In the genomic region with DNA sequence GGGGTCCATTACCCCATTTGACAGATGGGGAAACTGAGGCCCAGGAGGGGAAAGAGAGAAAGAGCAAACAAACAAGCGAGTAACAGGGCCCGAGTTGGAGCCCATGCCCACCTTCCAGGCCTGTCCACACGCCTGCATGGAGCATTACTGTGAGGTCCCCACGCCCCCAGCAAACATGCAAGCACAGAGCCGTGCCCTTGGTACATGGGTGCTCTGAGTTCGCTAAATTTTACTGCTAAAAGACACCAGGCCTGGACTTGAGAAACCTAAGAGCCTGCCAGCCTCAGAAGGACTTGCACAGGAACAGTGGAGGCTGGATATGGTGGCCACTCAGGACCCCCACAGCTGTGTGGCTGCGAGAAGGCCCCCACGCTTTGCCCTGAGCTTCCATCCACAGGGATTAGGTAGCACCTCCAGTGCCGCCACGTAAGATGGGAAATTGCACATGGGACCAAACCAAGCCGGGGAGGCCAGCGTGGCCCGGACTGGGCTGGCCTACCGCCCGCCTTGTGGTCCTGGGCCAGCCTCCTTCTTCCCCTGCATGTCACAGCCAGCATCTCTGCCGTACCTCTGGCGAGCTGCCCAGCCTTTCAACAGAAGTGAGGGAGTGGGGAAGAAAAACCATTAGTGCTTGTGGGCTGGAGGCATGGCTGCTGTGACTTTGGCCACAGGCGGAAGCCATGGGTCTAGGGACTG, we compare ENCODE assay signal across 15 cellular contexts. TPM values are rescaled to one million over a fixed set of nuclear protein-coding genes. Genes with fewer than 3 reads are reported as not detected.
DNase-seq lines count a peak whose midpoint lies in the region; ATAC-seq, FAIRE-seq and TF ChIP-seq lines count a peak whose summit lies in the region.
"Had no signal": no experiment of that assay in that cellular context is flagged by ENCODE, and none has a peak within 500 bp of the region (broad histone marks: within the 10 kb centered on the region; RNA-seq: fewer than 3 reads in every experiment).

No MANE protein-coding gene starts in this region.

- ATAC-seq in activated naive CD8-positive, alpha-beta T cell treated with anti-CD3 and anti-CD28 coated beads, Interleukin-2, amount 10 ng/mL, durations not matched to agents 7 days and 5 days (ENCODE audit: low read depth): no peak
- no peak for ATAC-seq in GM19463 (IDR thresholded peaks at IDR 0.05; ENCODE audit: unreplicated experiment)
- ATAC-seq: T-cell had no signal

- no peaks in the 10 kb centered on the region for H3K79me2 ChIP-seq in astrocyte (ENCODE audit: insufficient read depth, low read length)

- no peaks in the 10 kb centered on the region for H3K9me3 ChIP-seq in astrocyte (ENCODE audit: insufficient read depth, low read depth, low read length)
- H3K9me3 ChIP-seq: esophagus squamous epithelium, transverse colon had no signal

- peaks cover 2% of the 10 kb centered on the region for H3K27me3 ChIP-seq in astrocyte (ENCODE audit: insufficient read depth, low read length)

- no peak overlapping the region for H3K27ac Mint-ChIP-seq in activated naive CD8-positive, alpha-beta T cell treated with anti-CD3 and anti-CD28 coated beads, Interleukin-2, amount 10 ng/mL, durations not matched to agents 7 days and 5 days
- H3K27ac Mint-ChIP-seq in activated naive CD8-positive, alpha-beta T cell treated with anti-CD3 and anti-CD28 coated beads for 36 hours: no peak overlapping the region
- H3K27ac Mint-ChIP-seq in astrocyte (ENCODE audit: unreplicated experiment): no peak overlapping the region
- H3K27ac Mint-ChIP-seq: activated CD4-positive, alpha-beta memory T cell treated with anti-CD3 and anti-CD28 coated beads, Interleukin-2, amount 10 ng/mL, durations not matched to agents 7 days and 5 days; IgD-negative memory B cell; T-cell had no signal

- POLR2A ChIA-PET in activated naive CD8-positive, alpha-beta T cell treated with anti-CD3 and anti-CD28 coated beads, Interleukin-2, amount 10 ng/mL, durations not matched to agents 7 days and 5 days (lab: Charles Lee): no interaction called here

- no peaks in the 10 kb centered on the region for H3K36me3 Mint-ChIP-seq in activated naive CD8-positive, alpha-beta T cell treated with anti-CD3 and anti-CD28 coated beads, Interleukin-2, amount 10 ng/mL, durations not matched to agents 7 days and 5 days
- no peaks in the 10 kb centered on the region for H3K36me3 Mint-ChIP-seq in activated naive CD8-positive, alpha-beta T cell treated with anti-CD3 and anti-CD28 coated beads for 36 hours
- peaks cover 1% of the 10 kb centered on the region for H3K36me3 Mint-ChIP-seq in astrocyte (ENCODE audit: low read depth, unreplicated experiment)
- H3K36me3 Mint-ChIP-seq: IgD-negative memory B cell, T-cell had no signal

- H3K9me3 Mint-ChIP-seq in activated naive CD8-positive, alpha-beta T cell treated with anti-CD3 and anti-CD28 coated beads, Interleukin-2, amount 10 ng/mL, durations not matched to agents 7 days and 5 days: no peaks in the 10 kb centered on the region
- H3K9me3 Mint-ChIP-seq in activated naive CD8-positive, alpha-beta T cell treated with anti-CD3 and anti-CD28 coated beads for 36 hours: no peaks in the 10 kb centered on the region
- no peaks in the 10 kb centered on the region for H3K9me3 Mint-ChIP-seq in astrocyte (ENCODE audit: unreplicated experiment)
- H3K9me3 Mint-ChIP-seq: activated CD4-positive, alpha-beta memory T cell treated with anti-CD3 and anti-CD28 coated beads, Interleukin-2, amount 10 ng/mL, durations not matched to agents 7 days and 5 days; IgD-negative memory B cell; T-cell had no signal

- no peak overlapping the region for H3K9ac ChIP-seq in astrocyte (ENCODE audit: low read length)

- H3K36me3 ChIP-seq in astrocyte (ENCODE audit: insufficient read depth, low read length): no peaks in the 10 kb centered on the region
- H3K36me3 ChIP-seq: esophagus squamous epithelium, transverse colon had no signal

- H3K4me2 ChIP-seq in astrocyte (ENCODE audit: low read length): no peak overlapping the region

- H3K27me3 Mint-ChIP-seq in activated naive CD8-positive, alpha-beta T cell treated with anti-CD3 and anti-CD28 coated beads, Interleukin-2, amount 10 ng/mL, durations not matched to agents 7 days and 5 days: peaks cover 7% of the 10 kb centered on the region
- H3K27me3 Mint-ChIP-seq in activated naive CD8-positive, alpha-beta T cell treated with anti-CD3 and anti-CD28 coated beads for 36 hours: peaks cover 19% of the 10 kb centered on the region
- peaks cover 50% of the 10 kb centered on the region for H3K27me3 Mint-ChIP-seq in astrocyte (ENCODE audit: low read depth, unreplicated experiment)

- no peak overlapping the region for H3K4me3 ChIP-seq in astrocyte (ENCODE audit: insufficient read depth, low read depth, low read length)
- H3K4me3 ChIP-seq: esophagus squamous epithelium, transverse colon had no signal

- DNase-seq in activated naive CD8-positive, alpha-beta T cell treated with anti-CD3 and anti-CD28 coated beads, Interleukin-2, amount 10 ng/mL, durations not matched to agents 7 days and 5 days: peak; percentile 17
- DNase-seq in activated naive CD8-positive, alpha-beta T cell treated with anti-CD3 and anti-CD28 coated beads for 36 hours: no peak
- DNase-seq in astrocyte (ENCODE audit: low read depth) (peak; percentile 62), iris pigment epithelial cell (ENCODE audit: low read depth) (peak; percentile 20), urothelium cell line (ENCODE audit: low spot score) (peak; percentile 76), T1000 (lab: John Stamatoyannopoulos, UW) (no peak), NCI-H2029 treated with DMSO at 0.1 percent for 48 hours (lab: John Stamatoyannopoulos, UW) (no peak)
- DNase-seq: activated CD4-positive, alpha-beta memory T cell treated with anti-CD3 and anti-CD28 coated beads, Interleukin-2, amount 10 ng/mL, durations not matched to agents 7 days and 5 days; esophagus squamous epithelium; NCI-H510A; transverse colon had no signal

- H3K4me3 Mint-ChIP-seq in activated naive CD8-positive, alpha-beta T cell treated with anti-CD3 and anti-CD28 coated beads, Interleukin-2, amount 10 ng/mL, durations not matched to agents 7 days and 5 days: no peak overlapping the region
- H3K4me3 Mint-ChIP-seq in activated naive CD8-positive, alpha-beta T cell treated with anti-CD3 and anti-CD28 coated beads for 36 hours: no peak overlapping the region
- no peak overlapping the region for H3K4me3 Mint-ChIP-seq in astrocyte (ENCODE audit: unreplicated experiment)
- H3K4me3 Mint-ChIP-seq: activated CD4-positive, alpha-beta memory T cell treated with anti-CD3 and anti-CD28 coated beads, Interleukin-2, amount 10 ng/mL, durations not matched to agents 7 days and 5 days; T-cell had no signal

- FAIRE-seq in astrocyte (lab: Jason Lieb, UNC) (no peak), urothelium cell line (lab: Jason Lieb, UNC) (no peak)

- peaks cover 6% of the 10 kb centered on the region for H3K4me1 Mint-ChIP-seq in activated naive CD8-positive, alpha-beta T cell treated with anti-CD3 and anti-CD28 coated beads, Interleukin-2, amount 10 ng/mL, durations not matched to agents 7 days and 5 days
- peaks cover 4% of the 10 kb centered on the region for H3K4me1 Mint-ChIP-seq in activated naive CD8-positive, alpha-beta T cell treated with anti-CD3 and anti-CD28 coated beads for 36 hours
- peaks cover 8% of the 10 kb centered on the region for H3K4me1 Mint-ChIP-seq in astrocyte (ENCODE audit: low read depth, unreplicated experiment)

- no peak for TF ChIP-seq CTCF in astrocyte (IDR thresholded peaks at IDR 0.05; ENCODE audit: insufficient read depth, low read depth, low read length)

- no peak overlapping the region for H2AFZ ChIP-seq in astrocyte (ENCODE audit: low read depth, low read length)

- H3K4me1 ChIP-seq in astrocyte (ENCODE audit: insufficient read depth, low read length): peaks cover 6% of the 10 kb centered on the region

- H3K27ac ChIP-seq in astrocyte (ENCODE audit: low read depth, low read length): no peak overlapping the region
- H3K27ac ChIP-seq: transverse colon had no signal

- no peaks in the 10 kb centered on the region for H4K20me1 ChIP-seq in astrocyte (ENCODE audit: insufficient read depth, low read length)

RNA-seq across cellular contexts. Expression of gene WNT3A, which starts 7.6 kb away (rescaled TPM):
- not detected for total RNA-seq in activated naive CD8-positive, alpha-beta T cell treated with anti-CD3 and anti-CD28 coated beads, Interleukin-2, amount 10 ng/mL, durations not matched to agents 7 days and 5 days
- total RNA-seq in activated naive CD8-positive, alpha-beta T cell treated with anti-CD3 and anti-CD28 coated beads for 36 hours: not detected
- total RNA-seq in astrocyte: not detected in 2 replicates
- total RNA-seq: activated CD4-positive, alpha-beta memory T cell treated with anti-CD3 and anti-CD28 coated beads, Interleukin-2, amount 10 ng/mL, durations not matched to agents 7 days and 5 days; pulmonary artery endothelial cell; transverse colon had no signal

Comparison
In these comparisons a context has a peak if more than half of its experiments do, and no peak if none do; other contexts are left out.
1. DNase-seq: peak in activated naive CD8-positive, alpha-beta T cell treated with anti-CD3 and anti-CD28 coated beads, Interleukin-2, amount 10 ng/mL, durations not matched to agents 7 days and 5 days (single experiment), astrocyte (single experiment), iris pigment epithelial cell (single experiment) and urothelium cell line (single experiment); none in activated naive CD8-positive, alpha-beta T cell treated with anti-CD3 and anti-CD28 coated beads for 36 hours (single experiment), T1000 (single experiment) and NCI-H2029 treated with DMSO at 0.1 percent for 48 hours (single experiment).